Comparison of ENCODE assay signal across 8 cellular contexts in genomic region chr14:91911474-91912032, GRCh38. TPM values are rescaled to one million over a fixed set of nuclear protein-coding genes. Genes with fewer than 3 reads are reported as not detected.
A peak's percentile ranks its signal among the peaks of the same experiment; 100 is the strongest.
DNase-seq lines count a peak whose midpoint lies in the region; ATAC-seq and TF ChIP-seq lines count a peak whose summit lies in the region.

No MANE protein-coding gene starts in this region.

- H3K27ac ChIP-seq in OCI-LY1 (ENCODE audit: low read depth, low read length, poor library complexity, severe bottlenecking): peak overlapping the region; percentile 41

- no peak overlapping the region for H3K4me3 ChIP-seq in OCI-LY1 (ENCODE audit: low read depth, low read length, poor library complexity, severe bottlenecking)

- H3K4me2 ChIP-seq in OCI-LY1 (ENCODE audit: low read length): peak overlapping the region; percentile 28; the same call in 1 of the 2 replicates

- no peak overlapping the region for H3K4me3 Mint-ChIP-seq in activated T-helper 2 cell treated with anti-CD3 and anti-CD28 coated beads, Interferon-gamma antibody, Interleukin-2, Interleukin-4, amounts not matched to agents 10 μg/mL and 5 μg/mL and 100 μg/mL, durations not matched to agents 14 hours and 24 hours and 36 hours (ENCODE audit: low read depth)

- intact Hi-C loops in activated T-helper 2 cell treated with anti-CD3 and anti-CD28 coated beads, Interferon-gamma antibody, Interleukin-2, Interleukin-4, amounts not matched to agents 10 μg/mL and 5 μg/mL and 100 μg/mL, durations not matched to agents 14 hours and 24 hours and 36 hours (cut with micrococcal nuclease): loop anchor here (5.0 kb wide), 1 partner anchor 259 kb away; no protein-coding TSS in a partner anchor
- intact Hi-C loops in Right ventricle myocardium superior (cut with DNase I) (loop anchor here (5.0 kb wide), 1 partner anchor 259 kb away; no protein-coding TSS in a partner anchor), sciatic nerve (cut with DNase I) (no loop called here)

- H3K27me3 ChIP-seq in OCI-LY1 (ENCODE audit: insufficient read depth, low read length): no peaks in the 10 kb centered on the region

- peak; percentile 65 for TF ChIP-seq CTCF in OCI-LY1 (IDR thresholded peaks at IDR 0.05; ENCODE audit: low read length)

- peak overlapping the region; percentile 21 for H3K27ac Mint-ChIP-seq in activated T-helper 2 cell treated with anti-CD3 and anti-CD28 coated beads, Interferon-gamma antibody, Interleukin-2, Interleukin-4, amounts not matched to agents 10 μg/mL and 5 μg/mL and 100 μg/mL, durations not matched to agents 14 hours and 24 hours and 36 hours

- H3K9me3 ChIP-seq in OCI-LY1 (ENCODE audit: low read length): no peaks in the 10 kb centered on the region

- peak; percentile 57 for ATAC-seq in HG03432 (IDR thresholded peaks at IDR 0.05; ENCODE audit: unreplicated experiment)
- ATAC-seq in Right ventricle myocardium superior (ENCODE audit: poor library complexity): peak; percentile 75
- peak; percentile 87 for ATAC-seq in sciatic nerve
- ATAC-seq in GM19035 (IDR thresholded peaks at IDR 0.05; ENCODE audit: unreplicated experiment): no peak

- no peaks in the 10 kb centered on the region for H3K36me3 Mint-ChIP-seq in activated T-helper 2 cell treated with anti-CD3 and anti-CD28 coated beads, Interferon-gamma antibody, Interleukin-2, Interleukin-4, amounts not matched to agents 10 μg/mL and 5 μg/mL and 100 μg/mL, durations not matched to agents 14 hours and 24 hours and 36 hours (ENCODE audit: low read depth)

- no peaks in the 10 kb centered on the region for H4K20me1 ChIP-seq in OCI-LY1 (ENCODE audit: insufficient read depth, low read length)

- peaks cover 15% of the 10 kb centered on the region for H3K4me1 Mint-ChIP-seq in activated T-helper 2 cell treated with anti-CD3 and anti-CD28 coated beads, Interferon-gamma antibody, Interleukin-2, Interleukin-4, amounts not matched to agents 10 μg/mL and 5 μg/mL and 100 μg/mL, durations not matched to agents 14 hours and 24 hours and 36 hours (ENCODE audit: low read depth)

- H3K27me3 Mint-ChIP-seq in activated T-helper 2 cell treated with anti-CD3 and anti-CD28 coated beads, Interferon-gamma antibody, Interleukin-2, Interleukin-4, amounts not matched to agents 10 μg/mL and 5 μg/mL and 100 μg/mL, durations not matched to agents 14 hours and 24 hours and 36 hours (ENCODE audit: low read depth): peaks cover 2% of the 10 kb centered on the region

- peaks cover 12% of the 10 kb centered on the region for H3K4me1 ChIP-seq in OCI-LY1 (ENCODE audit: insufficient read depth, low read length, severe bottlenecking)

- no peaks in the 10 kb centered on the region for H3K79me2 ChIP-seq in OCI-LY1 (ENCODE audit: insufficient read depth, low read length)

- no peaks in the 10 kb centered on the region for H3F3A ChIP-seq in OCI-LY1 (ENCODE audit: insufficient read depth, low read length)

- no peaks in the 10 kb centered on the region for H3K36me3 ChIP-seq in OCI-LY1 (ENCODE audit: insufficient read depth, low read length)

- H2AFZ ChIP-seq in OCI-LY1 (ENCODE audit: low read length): peak overlapping the region; percentile 74; the same call in 1 of the 2 replicates

- H3K9me2 ChIP-seq in OCI-LY1 (ENCODE audit: low read depth, low read length): no peaks in the 10 kb centered on the region

- H3K9me3 Mint-ChIP-seq in activated T-helper 2 cell treated with anti-CD3 and anti-CD28 coated beads, Interferon-gamma antibody, Interleukin-2, Interleukin-4, amounts not matched to agents 10 μg/mL and 5 μg/mL and 100 μg/mL, durations not matched to agents 14 hours and 24 hours and 36 hours: peaks cover 3% of the 10 kb centered on the region

- DNase-seq in DMS 273 (lab: John Stamatoyannopoulos, UW; ENCODE audit: unreplicated experiment) (peak; percentile 74), DMS 273 treated with DMSO at 0.1 percent for 48 hours (lab: John Stamatoyannopoulos, UW) (no peak), Right ventricle myocardium superior (no peak), sciatic nerve (ENCODE audit: low spot score) (no peak)
- peak; percentile 31 for DNase-seq in activated T-helper 2 cell treated with anti-CD3 and anti-CD28 coated beads, Interferon-gamma antibody, Interleukin-2, Interleukin-4, amounts not matched to agents 10 μg/mL and 5 μg/mL and 100 μg/mL, durations not matched to agents 14 hours and 24 hours and 36 hours (ENCODE audit: low spot score)

- no peak overlapping the region; the same call in 1 of the 2 replicates for H3K9ac ChIP-seq in OCI-LY1 (ENCODE audit: low read length)

RNA-seq across cellular contexts. Expression of gene FBLN5, which starts 35.9 kb away (rescaled TPM):
- total RNA-seq in activated T-helper 2 cell treated with anti-CD3 and anti-CD28 coated beads, Interferon-gamma antibody, Interleukin-2, Interleukin-4, amounts not matched to agents 10 μg/mL and 5 μg/mL and 100 μg/mL, durations not matched to agents 14 hours and 24 hours and 36 hours: 6.2 and 6.4 TPM in 2 replicates
- 70.5 TPM for total RNA-seq in Right ventricle myocardium superior
- total RNA-seq in sciatic nerve: 172 TPM

RNA-seq across cellular contexts. Expression of gene TC2N, which starts 44.2 kb away (rescaled TPM):
- total RNA-seq in activated T-helper 2 cell treated with anti-CD3 and anti-CD28 coated beads, Interferon-gamma antibody, Interleukin-2, Interleukin-4, amounts not matched to agents 10 μg/mL and 5 μg/mL and 100 μg/mL, durations not matched to agents 14 hours and 24 hours and 36 hours: 16.1 and 19.9 TPM in 2 replicates
- total RNA-seq in Right ventricle myocardium superior (11.1 TPM), sciatic nerve (13.2 TPM)

Comparison
In these comparisons a context has a peak if more than half of its experiments do, and no peak if none do; other contexts are left out.
1. DNase-seq: peak in DMS 273 (single experiment) and activated T-helper 2 cell treated with anti-CD3 and anti-CD28 coated beads, Interferon-gamma antibody, Interleukin-2, Interleukin-4, amounts not matched to agents 10 μg/mL and 5 μg/mL and 100 μg/mL, durations not matched to agents 14 hours and 24 hours and 36 hours (single experiment); none in DMS 273 treated with DMSO at 0.1 percent for 48 hours (single experiment), Right ventricle myocardium superior (single experiment) and sciatic nerve (single experiment).